Comparison of ENCODE assay signal across 28 cellular contexts in the genomic region with DNA sequence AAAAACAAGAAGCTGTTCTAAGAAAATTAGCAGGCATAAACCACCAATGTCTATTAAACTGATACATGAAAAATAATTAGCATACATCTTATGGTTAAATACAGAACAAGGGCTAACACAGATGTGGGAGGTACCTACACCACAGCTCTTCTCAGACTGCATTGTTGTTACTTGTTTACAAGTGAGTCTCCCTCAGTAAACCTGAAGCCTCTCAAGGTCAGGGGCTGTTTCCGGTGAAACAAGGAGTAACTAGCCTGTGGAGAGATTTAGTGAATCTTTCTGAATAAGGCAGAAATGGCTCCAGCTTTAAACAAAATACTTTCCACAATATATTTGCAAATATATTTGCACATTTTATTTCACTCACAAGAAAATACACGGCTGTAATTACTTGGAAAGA.
"Had no signal": no experiment of that assay in that cellular context is flagged by ENCODE, and none has a peak within 500 bp of the region (broad histone marks: within the 10 kb centered on the region; RNA-seq: fewer than 3 reads in every experiment).

No MANE protein-coding gene starts in this region.

- H3K9ac ChIP-seq: neural progenitor cell, parathyroid adenoma had no signal

- H3K79me2 ChIP-seq: parathyroid adenoma had no signal

- H3K4me1 ChIP-seq: parathyroid adenoma, spleen, suprapubic skin, testis, transverse colon, upper lobe of right lung, uterus had no signal

- H3K9me3 ChIP-seq: ovary, psoas muscle, testis, tibial artery, transverse colon, upper lobe of right lung, uterus had no signal

- H3K27me3 ChIP-seq: neural progenitor cell, ovary, spleen, suprapubic skin, testis, tibial artery, transverse colon, upper lobe of right lung, uterus had no signal

- H3K36me3 ChIP-seq: neural progenitor cell, ovary, spleen, suprapubic skin, tibial artery, transverse colon, upper lobe of right lung, uterus had no signal

- H2AFZ ChIP-seq: neural progenitor cell, parathyroid adenoma had no signal

- ATAC-seq: natural killer cell; psoas muscle; right cardiac atrium; sciatic nerve; stimulated activated memory B cell treated with anti-CD40 and anti-IgM and Interleukin-4, amounts not matched to agents 10 μg/mL and 1 μg/mL and 100 μg/mL, for 72 hours; stimulated activated naive CD8-positive, alpha-beta T cell treated with anti-CD3 and anti-CD28 coated beads, Interleukin-15, amount 100 ng/mL, for 72 hours; stimulated activated naive CD8-positive, alpha-beta T cell treated with anti-CD3 and anti-CD28 coated beads, Interleukin-15, Interleukin-2, amounts not matched to agents 100 U/mL and 50 U/mL, for 24 hours; upper lobe of right lung had no signal

- H3K27ac ChIP-seq: neural progenitor cell, ovary, parathyroid adenoma, psoas muscle, skin epidermis, spleen, suprapubic skin, testis, tibial artery, transverse colon, upper lobe of right lung, uterus had no signal

- H3K4me3 ChIP-seq: neural progenitor cell, ovary, psoas muscle, skin epidermis, smooth muscle cell, spleen, suprapubic skin, testis, tibial artery, transverse colon, upper lobe of right lung, uterus had no signal

- H3K4me2 ChIP-seq: neural progenitor cell, smooth muscle cell had no signal

- DNase-seq: natural killer cell; occipital lobe; ovary; posterior cingulate gyrus; psoas muscle; right cardiac atrium; spleen; stimulated activated CD4-positive, alpha-beta T cell treated with anti-CD3 and anti-CD28 coated beads, Interleukin-12 subunit alpha, Interleukin-12 subunit beta, amount 100 ng/mL, for 4 hours; stimulated activated CD4-positive, alpha-beta T cell treated with anti-CD3 and anti-CD28 coated beads, Interleukin-1b, Interleukin-23, amount 100 ng/mL, for 48 hours; stimulated activated CD4-positive, alpha-beta T cell treated with anti-CD3 and anti-CD28 coated beads, Interleukin-4, amount 100 ng/mL, for 1 hour; stimulated activated CD4-positive, alpha-beta T cell treated with anti-CD3 and anti-CD28 coated beads, Interleukin-4, amount 100 ng/mL, for 4 hours; stimulated activated CD8-positive, alpha-beta memory T cell treated with anti-CD3 and anti-CD28 coated beads, Interleukin-4, amount 100 ng/mL, for 48 hours; stimulated activated naive CD4-positive, alpha-beta T cell; stimulated activated naive CD8-positive, alpha-beta T cell treated with anti-CD3 and anti-CD28 coated beads, Interleukin-15, amount 100 ng/mL, for 72 hours; stimulated activated naive CD8-positive, alpha-beta T cell treated with anti-CD3 and anti-CD28 coated beads, Interleukin-15, Interleukin-2, amounts not matched to agents 100 U/mL and 50 U/mL, for 24 hours; substantia nigra; testis; tibial artery; transverse colon; upper lobe of right lung; uterus had no signal
